In genomic region chr3:193946945-193947344, GRCh38 we compare ENCODE assay signal across 15 cellular contexts.
A peak's percentile ranks its signal among the peaks of the same experiment; 100 is the strongest.
DNase-seq lines count a peak whose midpoint lies in the region; ATAC-seq and TF ChIP-seq lines count a peak whose summit lies in the region.
"Had no signal": no experiment of that assay in that cellular context is flagged by ENCODE, and none has a peak within 500 bp of the region (broad histone marks: within the 10 kb centered on the region; RNA-seq: fewer than 3 reads in every experiment).

No MANE protein-coding gene starts in this region.

- H3K9ac ChIP-seq in SK-N-SH (no peak overlapping the region), neural progenitor cell (no peak overlapping the region)

- H3K27ac ChIP-seq in foreskin keratinocyte (no peak overlapping the region), SK-N-SH (ENCODE audit: low read depth in 2 of 2, low read length in 1 of 2) (no peak overlapping the region), neural progenitor cell (no peak overlapping the region)
- H3K27ac ChIP-seq: suprapubic skin had no signal

- no peaks in the 10 kb centered on the region for H3K9me2 ChIP-seq in SK-N-SH

- H3K4me2 ChIP-seq in SK-N-SH (no peak overlapping the region), neural progenitor cell (no peak overlapping the region)

- no peak for TF ChIP-seq RAD21 in SK-N-SH (IDR thresholded peaks at IDR 0.05; ENCODE audit: low read length)

- H3K27me3 Mint-ChIP-seq in neural progenitor cell (ENCODE audit: insufficient read depth, low read depth): peaks cover 27% of the 10 kb centered on the region

- H3K4me1 ChIP-seq in foreskin keratinocyte (peaks cover 10% of the 10 kb centered on the region), SK-N-SH (ENCODE audit: control insufficient read depth in 1 of 2, insufficient read depth in 2 of 2, low read depth in 1 of 2, low read length in 1 of 2) (peaks cover 0 to 2% of the 10 kb centered on the region in 2 experiments; a peak in 1 of 4 replicates), neural progenitor cell (peaks cover 41% of the 10 kb centered on the region)
- H3K4me1 ChIP-seq: suprapubic skin had no signal

- H3K9me3 ChIP-seq in SK-N-SH (no peaks in the 10 kb centered on the region), neural progenitor cell (ENCODE audit: low read depth) (no peaks in the 10 kb centered on the region)
- H3K9me3 ChIP-seq: suprapubic skin had no signal

- H3K36me3 Mint-ChIP-seq in neural progenitor cell: no peaks in the 10 kb centered on the region
- H3K36me3 Mint-ChIP-seq: naive B cell had no signal

- peak; percentile 97 for DNase-seq in DMS79 treated with DMSO at 0.1 percent for 48 hours (lab: John Stamatoyannopoulos, UW)
- DNase-seq in NCI-H1436 treated with DMSO at 0.1 percent for 48 hours (lab: John Stamatoyannopoulos, UW): peak; percentile 60
- DNase-seq in NCI-H774 (lab: John Stamatoyannopoulos, UW): peak; percentile 90
- no peak for DNase-seq in foreskin keratinocyte
- no peak for DNase-seq in pons (ENCODE audit: low spot score)
- DNase-seq in SK-N-SH: no peak
- no peak for DNase-seq in NCI-H524 treated with DMSO at 0.1 percent for 48 hours (lab: John Stamatoyannopoulos, UW)
- DNase-seq in neural progenitor cell (ENCODE audit: low spot score): no peak
- DNase-seq: activated CD8-positive, alpha-beta T cell treated with anti-CD3 and anti-CD28 coated beads for 36 hours; HCEC 1CT; left ventricle myocardium superior; MG63; naive B cell; NK-92 treated with Interleukin-12 subunit alpha and Interleukin-12 subunit beta, amount 100 ng/mL, for 24 hours had no signal

- POLR2A ChIA-PET in SK-N-SH (lab: Yijun Ruan, JAX): no interaction called here

- no peak for TF ChIP-seq EP300 in SK-N-SH (IDR thresholded peaks at IDR 0.05; ENCODE audit: borderline replicate concordance in 1 of 2, low read depth in 1 of 2, low read length in 1 of 2)

- H4K20me1 ChIP-seq in SK-N-SH (ENCODE audit: insufficient read depth) (no peaks in the 10 kb centered on the region), neural progenitor cell (ENCODE audit: low read depth) (no peaks in the 10 kb centered on the region)

- no peak overlapping the region for H2AFZ ChIP-seq in SK-N-SH (ENCODE audit: low read depth)
- no peak overlapping the region for H2AFZ ChIP-seq in neural progenitor cell (replicated peaks)

- CTCF ChIA-PET in SK-N-SH (lab: Yijun Ruan, JAX): no interaction called here

- H3K36me3 ChIP-seq in SK-N-SH (replicated peaks in 1 of 2; ENCODE audit: control insufficient read depth in 1 of 2, insufficient read depth in 2 of 2, low read length in 1 of 2): no peaks in the 10 kb centered on the region
- no peaks in the 10 kb centered on the region for H3K36me3 ChIP-seq in neural progenitor cell
- H3K36me3 ChIP-seq: MG63, suprapubic skin had no signal

- H3K9me3 Mint-ChIP-seq in neural progenitor cell: peaks cover 6% of the 10 kb centered on the region
- H3K9me3 Mint-ChIP-seq: activated CD8-positive, alpha-beta T cell treated with anti-CD3 and anti-CD28 coated beads for 36 hours; naive B cell had no signal

- no peaks in the 10 kb centered on the region for H3K79me2 ChIP-seq in SK-N-SH (ENCODE audit: insufficient read depth)
- no peaks in the 10 kb centered on the region for H3K79me2 ChIP-seq in neural progenitor cell (ENCODE audit: low read depth)

- H3K27ac Mint-ChIP-seq in neural progenitor cell: no peak overlapping the region
- H3K27ac Mint-ChIP-seq: activated CD8-positive, alpha-beta T cell treated with anti-CD3 and anti-CD28 coated beads for 36 hours had no signal

- H3K4me3 ChIP-seq in SK-N-SH (ENCODE audit: low read depth in 2 of 2, low read length in 1 of 2): no peak overlapping the region
- H3K4me3 ChIP-seq in neural progenitor cell: no peak overlapping the region
- H3K4me3 ChIP-seq: MG63, suprapubic skin had no signal

- no peaks in the 10 kb centered on the region for H3K27me3 ChIP-seq in foreskin keratinocyte
- H3K27me3 ChIP-seq in SK-N-SH (ENCODE audit: insufficient read depth): no peaks in the 10 kb centered on the region; the same call in 1 of the 2 replicates
- no peaks in the 10 kb centered on the region for H3K27me3 ChIP-seq in neural progenitor cell
- H3K27me3 ChIP-seq: MG63, suprapubic skin had no signal

- H3F3A ChIP-seq in SK-N-SH (replicated peaks; ENCODE audit: insufficient read depth) (no peaks in the 10 kb centered on the region), neural progenitor cell (ENCODE audit: low read depth) (peaks cover 36% of the 10 kb centered on the region)

- TF ChIP-seq CTCF in foreskin keratinocyte (conservative IDR thresholded peaks at IDR 0.05) (no peak), SK-N-SH (IDR thresholded peaks at IDR 0.05) (no peak), neural progenitor cell (IDR thresholded peaks at IDR 0.05) (no peak)

- peaks cover 32% of the 10 kb centered on the region for H3K4me1 Mint-ChIP-seq in neural progenitor cell

- 74% methylated on average over 5 of the region's 5 CpGs for WGBS in SK-N-SH (ENCODE audit: low lambda C conversion rate)

- ATAC-seq in foreskin keratinocyte: peak; percentile 22
- ATAC-seq: activated CD8-positive, alpha-beta T cell treated with anti-CD3 and anti-CD28 coated beads for 36 hours; left ventricle myocardium superior had no signal

- no peak overlapping the region for H3K4me3 Mint-ChIP-seq in neural progenitor cell
- H3K4me3 Mint-ChIP-seq: activated CD8-positive, alpha-beta T cell treated with anti-CD3 and anti-CD28 coated beads for 36 hours; naive B cell had no signal

TF ChIP-seq in SK-N-SH, 30 proteins besides CTCF, POLR2A, EP300 and RAD21:
- TF ChIP-seq SIN3A (IDR thresholded peaks at IDR 0.05; ENCODE audit: borderline replicate concordance, low read depth, low read length): no peak
- no peak for TF ChIP-seq RXRA (IDR thresholded peaks at IDR 0.05; ENCODE audit: borderline replicate concordance, low read depth)
- TF ChIP-seq USF1 (IDR thresholded peaks at IDR 0.05; ENCODE audit: borderline replicate concordance, low read depth): no peak
- no peak for TF ChIP-seq FOXJ3 (CRISPR knock-in tag; IDR thresholded peaks at IDR 0.05)
- TF ChIP-seq TEAD4 (IDR thresholded peaks at IDR 0.05; ENCODE audit: borderline replicate concordance, insufficient read depth): no peak
- TF ChIP-seq FOXM1 (IDR thresholded peaks at IDR 0.05; ENCODE audit: low read depth): no peak
- no peak for TF ChIP-seq YY1 (IDR thresholded peaks at IDR 0.05; ENCODE audit: low read depth)
- TF ChIP-seq NFIC (IDR thresholded peaks at IDR 0.05; ENCODE audit: borderline replicate concordance): no peak
- TF ChIP-seq POLR2AphosphoS5 (IDR thresholded peaks at IDR 0.05; ENCODE audit: low read depth, low read length): no peak
- TF ChIP-seq EZH2phosphoT487 (IDR thresholded peaks at IDR 0.05; ENCODE audit: borderline replicate concordance, low read depth): no peak
- TF ChIP-seq RFX5 (IDR thresholded peaks at IDR 0.05; ENCODE audit: low read length): no peak
- TF ChIP-seq SMC3 (IDR thresholded peaks at IDR 0.05; ENCODE audit: low read depth, low read length): no peak
- no peak for TF ChIP-seq USF2 (IDR thresholded peaks at IDR 0.05; ENCODE audit: borderline replicate concordance, low read depth, low read length)
- TF ChIP-seq JUND (IDR thresholded peaks at IDR 0.05): no peak
- no peak for TF ChIP-seq REST (IDR thresholded peaks at IDR 0.05; ENCODE audit: low read depth, low read length)
- TF ChIP-seq GABPA (IDR thresholded peaks at IDR 0.05; ENCODE audit: low read depth): no peak

Comparison
In these comparisons a context has a peak if more than half of its experiments do, and no peak if none do; other contexts are left out.
1. DNase-seq: peak in DMS79 treated with DMSO at 0.1 percent for 48 hours (single experiment), NCI-H1436 treated with DMSO at 0.1 percent for 48 hours (single experiment) and NCI-H774 (single experiment); none in foreskin keratinocyte (0 of 2), pons (single experiment), SK-N-SH (single experiment), NCI-H524 treated with DMSO at 0.1 percent for 48 hours (single experiment) and neural progenitor cell (single experiment).